Comparison of ENCODE assay signal across 8 cellular contexts in the genomic region with DNA sequence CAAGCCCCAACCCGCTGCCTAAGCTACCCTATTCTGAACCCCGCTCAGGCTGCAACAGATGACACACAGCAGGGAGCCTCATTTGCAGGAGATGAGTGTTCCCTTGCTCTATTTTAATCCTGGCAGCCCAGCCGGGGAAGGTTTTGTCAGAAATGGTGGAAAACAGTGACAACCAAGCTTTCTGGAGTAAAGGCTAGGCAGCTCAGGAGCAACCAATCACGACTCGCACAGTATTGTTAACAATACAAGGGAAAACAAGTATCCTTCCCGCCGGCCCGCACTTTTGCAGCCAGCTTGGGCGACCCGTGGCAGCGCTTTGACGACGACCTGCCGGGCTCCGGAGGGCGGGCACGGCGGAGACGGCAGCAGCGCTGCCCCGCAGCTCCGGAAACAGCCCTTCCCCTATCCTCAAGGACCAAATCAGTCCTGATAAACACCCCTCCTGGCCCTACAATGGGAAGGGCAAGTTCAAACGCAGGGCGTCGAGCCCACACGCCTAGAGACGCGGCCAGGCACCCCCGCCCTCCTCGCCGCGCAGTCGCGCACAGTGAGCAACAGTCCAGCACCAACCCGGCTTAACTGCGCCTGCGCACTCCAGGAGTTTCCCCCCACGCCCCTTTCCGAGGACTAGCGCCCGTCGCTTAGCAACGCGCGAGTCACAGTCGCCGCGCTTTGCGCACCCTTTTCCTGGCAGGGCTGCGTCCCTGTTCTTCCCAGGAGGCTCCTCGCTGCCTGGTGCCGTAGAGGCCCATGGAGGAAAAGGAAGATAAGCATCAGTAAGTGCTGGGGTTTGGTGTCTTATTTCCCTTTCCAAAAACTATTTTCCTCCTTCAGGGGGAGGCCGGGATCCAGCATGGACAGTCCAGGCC.
A peak's percentile ranks its signal among the peaks of the same experiment; 100 is the strongest.
DNase-seq lines count a peak whose midpoint lies in the region; ATAC-seq and TF ChIP-seq lines count a peak whose summit lies in the region.

No MANE protein-coding gene starts in this region.

- intact Hi-C loops in Right ventricle myocardium superior (cut with DNase I): no loop called here
- intact Hi-C loops in ovary (cut with DNase I): loop anchor here in 1 of 4 donors (10.0 kb wide), 1 partner anchor 174 kb away; no protein-coding TSS in a partner anchor

- H3K9ac ChIP-seq in adipocyte (ENCODE audit: low read length): peak overlapping the region; percentile 90

- TF ChIP-seq POLR2A in ovary (IDR thresholded peaks at IDR 0.05): peak; percentile 88

- H3K4me3 ChIP-seq in adipocyte (ENCODE audit: low read length) (peak overlapping the region; percentile 87), ovary (peak overlapping the region; percentile 59), thymus (ENCODE audit: low read length) (peak overlapping the region; percentile 64)

- H3K27ac ChIP-seq in ovary (peak overlapping the region; percentile 16 to 74), thymus (ENCODE audit: low read depth) (peak overlapping the region; percentile 10)

- TF ChIP-seq EP300 in ovary (IDR thresholded peaks at IDR 0.05): peak; percentile 1

- DNase-seq in GM10266 (ENCODE audit: extremely low spot score) (peak; percentile 88), NCI-H128 (lab: John Stamatoyannopoulos, UW; ENCODE audit: unreplicated experiment) (peak; percentile 95), SW480 (ENCODE audit: low spot score) (peak; percentile 96), adipocyte (ENCODE audit: low read depth) (peak; percentile 99), Right ventricle myocardium superior (peak; percentile 98), ovary (peak; percentile 94 to 98 (median 96))

- no peaks in the 10 kb centered on the region for H3K27me3 ChIP-seq in adipocyte (replicated peaks; ENCODE audit: control insufficient read depth, insufficient read depth, low read length)
- no peaks in the 10 kb centered on the region for H3K27me3 ChIP-seq in ovary
- H3K27me3 ChIP-seq in thymus (ENCODE audit: control insufficient read depth, insufficient read depth): peaks cover 2% of the 10 kb centered on the region

- TF ChIP-seq CTCF in GM10266 (IDR thresholded peaks at IDR 0.05; ENCODE audit: control insufficient read depth, insufficient read depth, low read depth, missing control alignments) (no peak), ovary (IDR thresholded peaks at IDR 0.05) (peak in 1 of 3 donors; percentile 4)

- WGBS in ovary, 3 donors: 0 to 1% (median 1%) methylated on average over 52 to 53 of the region's 53 CpGs
- WGBS in thymus: 3% methylated on average over 53 of the region's 53 CpGs

- H3K9me3 ChIP-seq in adipocyte (ENCODE audit: control insufficient read depth, low read length) (no peaks in the 10 kb centered on the region), ovary (no peaks in the 10 kb centered on the region), thymus (ENCODE audit: control insufficient read depth) (no peaks in the 10 kb centered on the region)

- peak; percentile 97 for ATAC-seq in HG02759 (IDR thresholded peaks at IDR 0.05; ENCODE audit: unreplicated experiment)
- ATAC-seq in Right ventricle myocardium superior (ENCODE audit: poor library complexity): peak; percentile 99

- H3K36me3 ChIP-seq in adipocyte (ENCODE audit: control insufficient read depth, insufficient read depth, low read length, severe bottlenecking): no peaks in the 10 kb centered on the region
- H3K36me3 ChIP-seq in ovary: no peaks in the 10 kb centered on the region
- H3K36me3 ChIP-seq in thymus (ENCODE audit: control insufficient read depth, insufficient read depth): no peaks in the 10 kb centered on the region

- H3K4me1 ChIP-seq in adipocyte (ENCODE audit: control insufficient read depth, insufficient read depth, low read length) (peaks cover 18% of the 10 kb centered on the region), ovary (ENCODE audit: insufficient read depth) (peaks cover 3% of the 10 kb centered on the region), thymus (ENCODE audit: control insufficient read depth, insufficient read depth, low read length) (peaks cover 4% of the 10 kb centered on the region)

Comparison
In these comparisons a context has a peak if more than half of its experiments do, and no peak if none do; other contexts are left out.
1. Peak in every context shown above with its lines: DNase-seq, ATAC-seq, H3K4me3 ChIP-seq and H3K27ac ChIP-seq.